In genomic region chr3:69763458-69763857, GRCh38 we compare ENCODE assay signal across 3 cellular contexts.
TF ChIP-seq lines count a peak whose summit lies in the region.

No MANE protein-coding gene starts in this region.

TF ChIP-seq in A549, 52 proteins besides CTCF, POLR2A, EP300 and RAD21:
- TF ChIP-seq ZFP36 (IDR thresholded peaks at IDR 0.05; ENCODE audit: borderline replicate concordance, partially characterized antibody) (no peak), CEBPB (IDR thresholded peaks at IDR 0.05) (no peak), TP53 (CRISPR knock-in tag; IDR thresholded peaks at IDR 0.05) (no peak), RFX5 (IDR thresholded peaks at IDR 0.05) (no peak), CHD4 (IDR thresholded peaks at IDR 0.05; ENCODE audit: borderline replicate concordance) (no peak), HOXA7 (CRISPR knock-in tag; IDR thresholded peaks at IDR 0.05) (no peak), JUNB (IDR thresholded peaks at IDR 0.05) (no peak), PHF8 (IDR thresholded peaks at IDR 0.05; ENCODE audit: borderline replicate concordance, low read depth) (no peak), TFCP2L1 (CRISPR knock-in tag; IDR thresholded peaks at IDR 0.05) (no peak), FOSB (CRISPR knock-in tag; IDR thresholded peaks at IDR 0.05) (no peak), BHLHE40 (IDR thresholded peaks at IDR 0.05; ENCODE audit: low read depth, low read length) (no peak), ZNF302 (CRISPR knock-in tag; IDR thresholded peaks at IDR 0.05) (no peak), JUN (IDR thresholded peaks at IDR 0.05) (no peak), NFE2L2 (conservative IDR thresholded peaks at IDR 0.05; ENCODE audit: low read length) (no peak), SREBF2 (IDR thresholded peaks at IDR 0.05) (no peak), HOXB13 (CRISPR knock-in tag; IDR thresholded peaks at IDR 0.05; ENCODE audit: low read depth) (no peak), HOXB5 (CRISPR knock-in tag; IDR thresholded peaks at IDR 0.05) (no peak), POLR2AphosphoS2 (conservative IDR thresholded peaks at IDR 0.05; ENCODE audit: low read length) (no peak)
- TF ChIP-seq, protein P1, sequence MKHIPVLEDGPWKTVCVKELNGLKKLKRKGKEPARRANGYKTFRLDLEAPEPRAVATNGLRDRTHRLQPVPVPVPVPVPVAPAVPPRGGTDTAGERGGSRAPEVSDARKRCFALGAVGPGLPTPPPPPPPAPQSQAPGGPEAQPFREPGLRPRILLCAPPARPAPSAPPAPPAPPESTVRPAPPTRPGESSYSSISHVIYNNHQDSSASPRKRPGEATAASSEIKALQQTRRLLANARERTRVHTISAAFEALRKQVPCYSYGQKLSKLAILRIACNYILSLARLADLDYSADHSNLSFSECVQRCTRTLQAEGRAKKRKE (CRISPR knock-in tag; IDR thresholded peaks at IDR 0.05; ENCODE audit: low read depth), result no peak
- TF ChIP-seq, protein P2, sequence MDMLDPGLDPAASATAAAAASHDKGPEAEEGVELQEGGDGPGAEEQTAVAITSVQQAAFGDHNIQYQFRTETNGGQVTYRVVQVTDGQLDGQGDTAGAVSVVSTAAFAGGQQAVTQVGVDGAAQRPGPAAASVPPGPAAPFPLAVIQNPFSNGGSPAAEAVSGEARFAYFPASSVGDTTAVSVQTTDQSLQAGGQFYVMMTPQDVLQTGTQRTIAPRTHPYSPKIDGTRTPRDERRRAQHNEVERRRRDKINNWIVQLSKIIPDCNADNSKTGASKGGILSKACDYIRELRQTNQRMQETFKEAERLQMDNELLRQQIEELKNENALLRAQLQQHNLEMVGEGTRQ (IDR thresholded peaks at IDR 0.05), result no peak

TF ChIP-seq in IMR-90, 13 proteins besides CTCF, POLR2A, EP300 and RAD21:
- no peak for TF ChIP-seq MAZ (IDR thresholded peaks at IDR 0.05; ENCODE audit: borderline replicate concordance, low read depth, low read length)
- no peak for TF ChIP-seq RFX5 (IDR thresholded peaks at IDR 0.05; ENCODE audit: low read depth, low read length)
- TF ChIP-seq CHD1 (IDR thresholded peaks at IDR 0.05; ENCODE audit: low read depth, low read length), result no peak
- no peak for TF ChIP-seq FOS (IDR thresholded peaks at IDR 0.05; ENCODE audit: low read depth, low read length)

TF ChIP-seq in endothelial cell of umbilical vein, 7 proteins besides CTCF, POLR2A, EP300 and RAD21:
- TF ChIP-seq GATA2 (IDR thresholded peaks at IDR 0.05; ENCODE audit: insufficient read depth, insufficient read length, low read depth, low read length), result no peak
- no peak for TF ChIP-seq MYC (IDR thresholded peaks at IDR 0.05; ENCODE audit: low read depth, low read length)
- TF ChIP-seq FOS (IDR thresholded peaks at IDR 0.05; ENCODE audit: borderline replicate concordance, insufficient read depth, low read length), result no peak
- no peak for TF ChIP-seq EZH2 (IDR thresholded peaks at IDR 0.05; ENCODE audit: borderline replicate concordance, low read depth, low read length, severe bottlenecking)
- no peak for TF ChIP-seq MAX (IDR thresholded peaks at IDR 0.05; ENCODE audit: insufficient read depth, insufficient read length)
- no peak for TF ChIP-seq POLR2AphosphoS5 (IDR thresholded peaks at IDR 0.05; ENCODE audit: insufficient read depth, low read depth, low read length)
- no peak for TF ChIP-seq JUN (IDR thresholded peaks at IDR 0.05; ENCODE audit: borderline replicate concordance, insufficient read depth, insufficient read length, low read depth)
